In the genomic region with DNA sequence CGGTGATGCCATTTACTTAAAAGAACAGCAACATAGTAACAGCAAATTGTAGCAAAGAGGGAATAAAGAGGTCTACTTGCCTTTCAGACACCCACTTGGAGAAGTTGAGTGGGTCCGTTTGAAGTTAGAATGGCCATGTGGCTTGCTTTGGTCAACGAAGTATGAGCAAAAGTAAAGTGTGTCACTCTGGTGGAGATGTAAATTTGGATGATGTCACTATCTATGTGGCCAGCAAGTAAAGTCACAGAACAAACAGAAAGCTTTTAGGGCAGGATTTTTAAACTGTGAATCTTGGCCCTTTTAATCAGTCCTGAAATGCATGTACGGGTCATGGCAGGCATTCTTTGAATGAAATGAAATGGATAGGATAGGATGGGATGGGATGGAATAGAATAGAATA, we compare ENCODE assay signal across 11 cellular contexts.
"Had no signal": no experiment of that assay in that cellular context is flagged by ENCODE, and none has a peak within 500 bp of the region (broad histone marks: within the 10 kb centered on the region; RNA-seq: fewer than 3 reads in every experiment).

No MANE protein-coding gene starts in this region.

- H2AFZ ChIP-seq: GM23248, GM23338 had no signal

- H3K4me2 ChIP-seq: GM23338 had no signal

- FAIRE-seq: H1, H54 had no signal

- H3K4me1 ChIP-seq: HAP-1 had no signal

- H3K9ac ChIP-seq: GM23248 had no signal

- H3K4me3 ChIP-seq: GM23248, GM23338, HAP-1 had no signal

- H3K9me3 ChIP-seq: HAP-1 had no signal

- DNase-seq: GM23248, GOT3, H7, H9, HCEC 1CT, HFFc6 had no signal

- H3K36me3 ChIP-seq: HAP-1 had no signal

- H3K27ac ChIP-seq: GM23248 had no signal

- ATAC-seq: GM23338, HCT116 had no signal
